Comparison of ENCODE assay signal across 8 cellular contexts in genomic region chr2:64228126-64228678, GRCh38.
DNase-seq lines count a peak whose midpoint lies in the region; ATAC-seq and FAIRE-seq lines count a peak whose summit lies in the region.

No MANE protein-coding gene starts in this region.

- H2AK5ac ChIP-seq in mesendoderm (ENCODE audit: low read length) = no peak overlapping the region

- H3K27ac Mint-ChIP-seq in activated CD8-positive, alpha-beta memory T cell treated with anti-CD3 and anti-CD28 coated beads, Interleukin-2, amount 10 ng/mL, durations not matched to agents 7 days and 5 days = peak overlapping the region; percentile 83

- H2BK5ac ChIP-seq in mesendoderm (ENCODE audit: low read length) = no peak overlapping the region

- H3K79me2 ChIP-seq in mesendoderm (ENCODE audit: control insufficient read depth, insufficient read depth, low read length) = no peaks in the 10 kb centered on the region

- peaks cover 5% of the 10 kb centered on the region for H3K36me3 Mint-ChIP-seq in activated CD8-positive, alpha-beta memory T cell treated with anti-CD3 and anti-CD28 coated beads, Interleukin-2, amount 10 ng/mL, durations not matched to agents 7 days and 5 days

- peak overlapping the region; percentile 78 for H3K4me2 ChIP-seq in mesendoderm (ENCODE audit: low read length)

- peak; percentile 82 for DNase-seq in CD1c-positive myeloid dendritic cell (ENCODE audit: extremely low spot score)
- DNase-seq in NCI-H748 (lab: John Stamatoyannopoulos, UW; ENCODE audit: unreplicated experiment) = peak; percentile 95
- peak; percentile 70 for DNase-seq in activated CD8-positive, alpha-beta memory T cell treated with anti-CD3 and anti-CD28 coated beads, Interleukin-2, amount 10 ng/mL, durations not matched to agents 7 days and 5 days
- DNase-seq in mesendoderm = peak; percentile 98
- peak; percentile 32 to 61 for DNase-seq in stimulated activated CD8-positive, alpha-beta memory T cell treated with anti-CD3 and anti-CD28 coated beads, Interleukin-2, amount 100 ng/mL, for 48 hours (ENCODE audit: low read depth in 2 of 2)

- no CpG with 5 or more reads among the region's 26 CpGs for WGBS in mesendoderm (ENCODE audit: extremely low coverage, insufficient coverage, low lambda C conversion rate)

- peaks cover 24% of the 10 kb centered on the region for H3K4me1 Mint-ChIP-seq in activated CD8-positive, alpha-beta memory T cell treated with anti-CD3 and anti-CD28 coated beads, Interleukin-2, amount 10 ng/mL, durations not matched to agents 7 days and 5 days

- no peak overlapping the region for H3K4ac ChIP-seq in mesendoderm (ENCODE audit: low read depth, low read length)

- no peaks in the 10 kb centered on the region for H3K36me3 ChIP-seq in mesendoderm (ENCODE audit: control insufficient read depth, insufficient read depth, low read length)

- no peaks in the 10 kb centered on the region for H3K79me1 ChIP-seq in mesendoderm (ENCODE audit: low read length)

- no peak overlapping the region for H4K8ac ChIP-seq in mesendoderm (ENCODE audit: low read depth, low read length)

- H2BK15ac ChIP-seq in mesendoderm (replicated peaks; ENCODE audit: low read depth) = no peak overlapping the region

- H3K27me3 Mint-ChIP-seq in activated CD8-positive, alpha-beta memory T cell treated with anti-CD3 and anti-CD28 coated beads, Interleukin-2, amount 10 ng/mL, durations not matched to agents 7 days and 5 days = peaks cover 15% of the 10 kb centered on the region

- H4K5ac ChIP-seq in mesendoderm (ENCODE audit: low read length) = peak overlapping the region; percentile 44

- peak overlapping the region; percentile 80 for H3K4me3 Mint-ChIP-seq in activated CD8-positive, alpha-beta memory T cell treated with anti-CD3 and anti-CD28 coated beads, Interleukin-2, amount 10 ng/mL, durations not matched to agents 7 days and 5 days

- ATAC-seq in GM19351 (IDR thresholded peaks at IDR 0.05; ENCODE audit: unreplicated experiment) (peak; percentile 96), HG03457 (IDR thresholded peaks at IDR 0.05; ENCODE audit: unreplicated experiment) (peak; percentile 81)
- peak; percentile 98 for ATAC-seq in activated CD8-positive, alpha-beta memory T cell treated with anti-CD3 and anti-CD28 coated beads, Interleukin-2, amount 10 ng/mL, durations not matched to agents 7 days and 5 days

- H3K9ac ChIP-seq in mesendoderm (ENCODE audit: low read length) = peak overlapping the region; percentile 66

- H3K23ac ChIP-seq in mesendoderm (ENCODE audit: low read length) = no peak overlapping the region

- peak overlapping the region; percentile 76 for H3K18ac ChIP-seq in mesendoderm (ENCODE audit: low read length)

- peak overlapping the region; percentile 80 for H3K56ac ChIP-seq in mesendoderm (ENCODE audit: low read length)

- peak overlapping the region; percentile 68 for H3K27ac ChIP-seq in mesendoderm (ENCODE audit: low read depth, low read length)

- FAIRE-seq in endometrium (lab: Jason Lieb, UNC) = peak; percentile 62

- CTCF ChIA-PET in activated CD8-positive, alpha-beta memory T cell treated with anti-CD3 and anti-CD28 coated beads, Interleukin-2, amount 10 ng/mL, durations not matched to agents 7 days and 5 days (lab: Charles Lee) = interaction anchor here (0.8 to 1.9 kb wide), 6 partner anchors 12 to 179 kb away, joined by 3 to 9 read pairs (median 3); no protein-coding TSS in a partner anchor

- no peaks in the 10 kb centered on the region for H3K9me3 Mint-ChIP-seq in activated CD8-positive, alpha-beta memory T cell treated with anti-CD3 and anti-CD28 coated beads, Interleukin-2, amount 10 ng/mL, durations not matched to agents 7 days and 5 days (ENCODE audit: low read depth)

- peaks cover 2% of the 10 kb centered on the region for H3K4me1 ChIP-seq in mesendoderm (ENCODE audit: control insufficient read depth, low read depth, low read length)

- no peak overlapping the region for H3K4me3 ChIP-seq in mesendoderm (ENCODE audit: low read length)

- peak overlapping the region; percentile 35 for H2BK120ac ChIP-seq in mesendoderm (ENCODE audit: low read depth, low read length)

- H3K27me3 ChIP-seq in mesendoderm (ENCODE audit: insufficient read depth, low read length, poor library complexity) = no peaks in the 10 kb centered on the region

Comparison
In these comparisons a context has a peak if more than half of its experiments do, and no peak if none do; other contexts are left out.
1. DNase-seq: peak in every context shown above with its lines; median percentile 98 in mesendoderm; 95 in NCI-H748; 82 in CD1c-positive myeloid dendritic cell; 70 in activated CD8-positive, alpha-beta memory T cell treated with anti-CD3 and anti-CD28 coated beads, Interleukin-2, amount 10 ng/mL, durations not matched to agents 7 days and 5 days; 46 in stimulated activated CD8-positive, alpha-beta memory T cell treated with anti-CD3 and anti-CD28 coated beads, Interleukin-2, amount 100 ng/mL, for 48 hours.